In the genomic region with DNA sequence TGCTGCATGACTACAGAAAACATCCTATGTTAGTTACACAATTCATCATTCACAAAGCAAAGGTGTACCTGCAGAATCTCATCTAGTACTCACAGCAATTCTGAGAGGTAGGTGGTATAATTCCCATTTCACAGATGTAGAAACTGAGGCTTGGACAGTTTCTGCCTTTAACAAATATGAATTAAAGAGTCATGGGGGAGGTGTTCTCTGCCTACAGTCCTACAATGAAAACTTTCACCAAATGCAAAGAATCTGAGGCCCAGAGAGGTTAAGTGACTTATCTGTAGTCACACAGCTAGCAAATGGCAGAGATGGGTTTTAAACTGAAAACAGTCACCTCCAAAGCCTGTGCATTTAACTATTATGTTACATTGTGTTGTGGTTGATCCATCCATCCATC, we compare ENCODE assay signal across 8 cellular contexts.
"Had no signal": no experiment of that assay in that cellular context is flagged by ENCODE, and none has a peak within 500 bp of the region (broad histone marks: within the 10 kb centered on the region; RNA-seq: fewer than 3 reads in every experiment).

No MANE protein-coding gene starts in this region.

- ATAC-seq: GM12878 had no signal

- FAIRE-seq: G401.6, GM12878, GM12891, GM12892, GM18507, GM19239 had no signal

- H3K4me3 ChIP-seq: GM12878 had no signal

- DNase-seq: GDM1, GF-D8 had no signal
